24 cellular contexts compared by ENCODE assay signal in the genomic region with DNA sequence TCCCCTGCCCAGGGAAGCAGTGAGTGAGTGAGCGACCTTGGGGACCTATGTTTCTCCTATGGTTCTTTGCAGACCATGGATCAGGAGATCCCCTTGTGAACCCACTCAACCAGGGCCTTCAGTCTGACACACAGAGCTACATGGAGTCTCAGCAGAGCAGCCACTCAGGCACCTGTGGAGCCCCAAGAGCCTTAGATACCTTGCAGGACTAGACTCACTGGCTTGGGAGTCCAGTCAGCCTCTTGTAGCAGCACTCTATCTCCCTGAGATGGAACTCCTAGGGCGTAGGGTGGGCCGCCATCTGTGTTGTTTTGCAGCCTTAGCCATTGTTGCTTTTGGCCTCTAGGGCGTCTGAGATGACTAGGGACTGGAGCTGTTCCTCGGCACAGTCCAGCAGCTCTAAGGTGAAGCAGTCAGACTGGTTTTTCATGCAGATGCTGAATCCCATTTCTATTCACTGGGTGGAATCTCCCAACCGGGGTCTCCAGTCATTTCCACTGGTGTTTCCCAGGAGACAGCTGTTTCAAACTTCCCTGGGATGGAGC.
A peak's percentile ranks its signal among the peaks of the same experiment; 100 is the strongest.
DNase-seq lines count a peak whose midpoint lies in the region; ATAC-seq, FAIRE-seq and TF ChIP-seq lines count a peak whose summit lies in the region.
"Had no signal": no experiment of that assay in that cellular context is flagged by ENCODE, and none has a peak within 500 bp of the region (broad histone marks: within the 10 kb centered on the region; RNA-seq: fewer than 3 reads in every experiment).

No MANE protein-coding gene starts in this region.

- H3K4me3 Mint-ChIP-seq in nephron, result no peak overlapping the region
- H3K4me3 Mint-ChIP-seq: CD4-positive, CD25-positive, alpha-beta regulatory T cell; CD8-positive, alpha-beta memory T cell; HFFc6 had no signal

- peaks cover 28% of the 10 kb centered on the region for H3K9me3 Mint-ChIP-seq in nephron
- H3K9me3 Mint-ChIP-seq: HFFc6 had no signal

- ATAC-seq in GM21423 (IDR thresholded peaks at IDR 0.05; ENCODE audit: unreplicated experiment), result no peak
- no peak for ATAC-seq in GM21390 (IDR thresholded peaks at IDR 0.05; ENCODE audit: unreplicated experiment)
- ATAC-seq: GM12878, HCT116, K562 had no signal

- peaks cover 5% of the 10 kb centered on the region for H3K36me3 Mint-ChIP-seq in nephron (ENCODE audit: low read depth)
- H3K36me3 Mint-ChIP-seq: CD4-positive, CD25-positive, alpha-beta regulatory T cell had no signal

- H3K27ac Mint-ChIP-seq in nephron, result peak overlapping the region in 2 of 3 experiments; percentile 89 to 91
- H3K27ac Mint-ChIP-seq: CD4-positive, CD25-positive, alpha-beta regulatory T cell; CD8-positive, alpha-beta memory T cell; HFFc6 had no signal

- H3K27me3 ChIP-seq in bronchial epithelial cell (ENCODE audit: control insufficient read depth, insufficient read depth, low read length) (no peaks in the 10 kb centered on the region), right atrium auricular region (no peaks in the 10 kb centered on the region)
- H3K27me3 ChIP-seq: BE2C had no signal

- peaks cover 26% of the 10 kb centered on the region for H3K4me1 Mint-ChIP-seq in nephron
- H3K4me1 Mint-ChIP-seq: CD4-positive, CD25-positive, alpha-beta regulatory T cell; CD8-positive, alpha-beta memory T cell had no signal

- no peaks in the 10 kb centered on the region for H3K4me1 ChIP-seq in right atrium auricular region
- H3K4me1 ChIP-seq: BE2C had no signal

- TF ChIP-seq CTCF in GM12872 (IDR thresholded peaks at IDR 0.05; ENCODE audit: insufficient read depth, low read depth, low read length), result 0 out of 3 replicates have a peak, but pooled peaks have one; percentile 3
- TF ChIP-seq CTCF in bronchial epithelial cell (IDR thresholded peaks at IDR 0.05; ENCODE audit: insufficient read depth, low read length, severe bottlenecking), result no peak
- TF ChIP-seq CTCF in nephron (IDR thresholded peaks at IDR 0.05; ENCODE audit: unreplicated experiment in 3 of 3), result no peak
- no peak for TF ChIP-seq CTCF in right atrium auricular region (IDR thresholded peaks at IDR 0.05)

- DNase-seq in bronchial epithelial cell (ENCODE audit: low read depth) (peak; percentile 2), right atrium auricular region (ENCODE audit: low spot score) (no peak)
- DNase-seq: ACHN; BE2C; C1 segment of cervical spinal cord; CD4-positive, CD25-positive, alpha-beta regulatory T cell; CD8-positive, alpha-beta memory T cell; COR-L47; DMS 273 treated with DMSO at 0.1 percent for 48 hours; DMS79; GF-D8; GOT3; H7; HFFc6; IMR-90 had no signal

- no peak overlapping the region for H3K27ac ChIP-seq in right atrium auricular region

- no peaks in the 10 kb centered on the region for H3K27me3 Mint-ChIP-seq in nephron (ENCODE audit: low read depth)

- no peaks in the 10 kb centered on the region for H3K36me3 ChIP-seq in bronchial epithelial cell (ENCODE audit: control insufficient read depth, insufficient read depth, low read length)
- no peaks in the 10 kb centered on the region for H3K36me3 ChIP-seq in right atrium auricular region
- H3K36me3 ChIP-seq: BE2C had no signal

- no peak for FAIRE-seq in bronchial epithelial cell (lab: Jason Lieb, UNC)
- FAIRE-seq: A204.1, GM12878, HTR-8/SVneo, K562 had no signal

- no peak overlapping the region for H3K4me3 ChIP-seq in bronchial epithelial cell (ENCODE audit: low read depth, low read length)
- no peak overlapping the region for H3K4me3 ChIP-seq in right atrium auricular region
- H3K4me3 ChIP-seq: GM12878, K562 had no signal

- H3K9me3 ChIP-seq in right atrium auricular region, result peaks cover 0 to 1% of the 10 kb centered on the region in 2 donors
- H3K9me3 ChIP-seq: BE2C had no signal
